In genomic region chr16:14405611-14406537, GRCh38 we compare ENCODE assay signal across 1 cellular context.
A peak's percentile ranks its signal among the peaks of the same experiment; 100 is the strongest.
TF ChIP-seq lines count a peak whose summit lies in the region.

No MANE protein-coding gene starts in this region.

TF ChIP-seq in HepG2, 621 proteins besides CTCF, POLR2A, EP300 and RAD21 (continued from another document and continues in another):
- peak; percentile 83; the same call in 1 of the 2 replicates for TF ChIP-seq ZNF142 (CRISPR knock-in tag; IDR thresholded peaks at IDR 0.05)
- peak; percentile 63; the same call in 1 of the 2 replicates for TF ChIP-seq ZNF761 (CRISPR knock-in tag; conservative IDR thresholded peaks at IDR 0.05)
- TF ChIP-seq ZNF256 (CRISPR knock-in tag; conservative IDR thresholded peaks at IDR 0.05): peak; percentile 96
- 0 out of 2 replicates have a peak, but pooled peaks have one; percentile 9 for TF ChIP-seq ZBTB33 (CRISPR knock-in tag; IDR thresholded peaks at IDR 0.05)
- TF ChIP-seq, protein P1, sequence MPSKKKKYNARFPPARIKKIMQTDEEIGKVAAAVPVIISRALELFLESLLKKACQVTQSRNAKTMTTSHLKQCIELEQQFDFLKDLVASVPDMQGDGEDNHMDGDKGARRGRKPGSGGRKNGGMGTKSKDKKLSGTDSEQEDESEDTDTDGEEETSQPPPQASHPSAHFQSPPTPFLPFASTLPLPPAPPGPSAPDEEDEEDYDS (CRISPR knock-in tag; IDR thresholded peaks at IDR 0.05): peak; percentile 68
- TF ChIP-seq NFIB (CRISPR knock-in tag; IDR thresholded peaks at IDR 0.05; ENCODE audit: borderline replicate concordance): 0 out of 2 replicates have a peak, but pooled peaks have one; percentile 29
- TF ChIP-seq ZFX (CRISPR knock-in tag; IDR thresholded peaks at IDR 0.05; ENCODE audit: low read depth): peak; percentile 99
- TF ChIP-seq, protein P2, sequence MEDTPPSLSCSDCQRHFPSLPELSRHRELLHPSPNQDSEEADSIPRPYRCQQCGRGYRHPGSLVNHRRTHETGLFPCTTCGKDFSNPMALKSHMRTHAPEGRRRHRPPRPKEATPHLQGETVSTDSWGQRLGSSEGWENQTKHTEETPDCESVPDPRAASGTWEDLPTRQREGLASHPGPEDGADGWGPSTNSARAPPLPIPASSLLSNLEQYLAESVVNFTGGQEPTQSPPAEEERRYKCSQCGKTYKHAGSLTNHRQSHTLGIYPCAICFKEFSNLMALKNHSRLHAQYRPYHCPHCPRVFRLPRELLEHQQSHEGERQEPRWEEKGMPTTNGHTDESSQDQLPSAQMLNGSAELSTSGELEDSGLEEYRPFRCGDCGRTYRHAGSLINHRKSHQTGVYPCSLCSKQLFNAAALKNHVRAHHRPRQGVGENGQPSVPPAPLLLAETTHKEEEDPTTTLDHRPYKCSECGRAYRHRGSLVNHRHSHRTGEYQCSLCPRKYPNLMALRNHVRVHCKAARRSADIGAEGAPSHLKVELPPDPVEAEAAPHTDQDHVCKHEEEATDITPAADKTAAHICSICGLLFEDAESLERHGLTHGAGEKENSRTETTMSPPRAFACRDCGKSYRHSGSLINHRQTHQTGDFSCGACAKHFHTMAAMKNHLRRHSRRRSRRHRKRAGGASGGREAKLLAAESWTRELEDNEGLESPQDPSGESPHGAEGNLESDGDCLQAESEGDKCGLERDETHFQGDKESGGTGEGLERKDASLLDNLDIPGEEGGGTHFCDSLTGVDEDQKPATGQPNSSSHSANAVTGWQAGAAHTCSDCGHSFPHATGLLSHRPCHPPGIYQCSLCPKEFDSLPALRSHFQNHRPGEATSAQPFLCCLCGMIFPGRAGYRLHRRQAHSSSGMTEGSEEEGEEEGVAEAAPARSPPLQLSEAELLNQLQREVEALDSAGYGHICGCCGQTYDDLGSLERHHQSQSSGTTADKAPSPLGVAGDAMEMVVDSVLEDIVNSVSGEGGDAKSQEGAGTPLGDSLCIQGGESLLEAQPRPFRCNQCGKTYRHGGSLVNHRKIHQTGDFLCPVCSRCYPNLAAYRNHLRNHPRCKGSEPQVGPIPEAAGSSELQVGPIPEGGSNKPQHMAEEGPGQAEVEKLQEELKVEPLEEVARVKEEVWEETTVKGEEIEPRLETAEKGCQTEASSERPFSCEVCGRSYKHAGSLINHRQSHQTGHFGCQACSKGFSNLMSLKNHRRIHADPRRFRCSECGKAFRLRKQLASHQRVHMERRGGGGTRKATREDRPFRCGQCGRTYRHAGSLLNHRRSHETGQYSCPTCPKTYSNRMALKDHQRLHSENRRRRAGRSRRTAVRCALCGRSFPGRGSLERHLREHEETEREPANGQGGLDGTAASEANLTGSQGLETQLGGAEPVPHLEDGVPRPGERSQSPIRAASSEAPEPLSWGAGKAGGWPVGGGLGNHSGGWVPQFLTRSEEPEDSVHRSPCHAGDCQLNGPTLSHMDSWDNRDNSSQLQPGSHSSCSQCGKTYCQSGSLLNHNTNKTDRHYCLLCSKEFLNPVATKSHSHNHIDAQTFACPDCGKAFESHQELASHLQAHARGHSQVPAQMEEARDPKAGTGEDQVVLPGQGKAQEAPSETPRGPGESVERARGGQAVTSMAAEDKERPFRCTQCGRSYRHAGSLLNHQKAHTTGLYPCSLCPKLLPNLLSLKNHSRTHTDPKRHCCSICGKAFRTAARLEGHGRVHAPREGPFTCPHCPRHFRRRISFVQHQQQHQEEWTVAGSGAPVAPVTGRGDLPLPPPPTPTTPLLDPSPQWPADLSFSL (CRISPR knock-in tag; IDR thresholded peaks at IDR 0.05): no peak
- peak; percentile 86; the same call in 1 of the 2 replicates for TF ChIP-seq ZNF451 (CRISPR knock-in tag; IDR thresholded peaks at IDR 0.05)
- peak; percentile 92; the same call in 1 of the 2 replicates for TF ChIP-seq ZNF776 (CRISPR knock-in tag; IDR thresholded peaks at IDR 0.05)
- 0 out of 2 replicates have a peak, but pooled peaks have one; percentile 48 for TF ChIP-seq CBFB (CRISPR knock-in tag; IDR thresholded peaks at IDR 0.05)
- TF ChIP-seq, protein P3, sequence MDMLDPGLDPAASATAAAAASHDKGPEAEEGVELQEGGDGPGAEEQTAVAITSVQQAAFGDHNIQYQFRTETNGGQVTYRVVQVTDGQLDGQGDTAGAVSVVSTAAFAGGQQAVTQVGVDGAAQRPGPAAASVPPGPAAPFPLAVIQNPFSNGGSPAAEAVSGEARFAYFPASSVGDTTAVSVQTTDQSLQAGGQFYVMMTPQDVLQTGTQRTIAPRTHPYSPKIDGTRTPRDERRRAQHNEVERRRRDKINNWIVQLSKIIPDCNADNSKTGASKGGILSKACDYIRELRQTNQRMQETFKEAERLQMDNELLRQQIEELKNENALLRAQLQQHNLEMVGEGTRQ (IDR thresholded peaks at IDR 0.05; ENCODE audit: low read depth, low read length): peak; percentile 46
- TF ChIP-seq, protein P3 (CRISPR knock-in tag; IDR thresholded peaks at IDR 0.05; ENCODE audit: borderline replicate concordance): peak; percentile 81
- TF ChIP-seq ZFP36L2 (CRISPR knock-in tag; IDR thresholded peaks at IDR 0.05): 0 out of 2 replicates have a peak, but pooled peaks have one; percentile 35
- TF ChIP-seq, protein P4, sequence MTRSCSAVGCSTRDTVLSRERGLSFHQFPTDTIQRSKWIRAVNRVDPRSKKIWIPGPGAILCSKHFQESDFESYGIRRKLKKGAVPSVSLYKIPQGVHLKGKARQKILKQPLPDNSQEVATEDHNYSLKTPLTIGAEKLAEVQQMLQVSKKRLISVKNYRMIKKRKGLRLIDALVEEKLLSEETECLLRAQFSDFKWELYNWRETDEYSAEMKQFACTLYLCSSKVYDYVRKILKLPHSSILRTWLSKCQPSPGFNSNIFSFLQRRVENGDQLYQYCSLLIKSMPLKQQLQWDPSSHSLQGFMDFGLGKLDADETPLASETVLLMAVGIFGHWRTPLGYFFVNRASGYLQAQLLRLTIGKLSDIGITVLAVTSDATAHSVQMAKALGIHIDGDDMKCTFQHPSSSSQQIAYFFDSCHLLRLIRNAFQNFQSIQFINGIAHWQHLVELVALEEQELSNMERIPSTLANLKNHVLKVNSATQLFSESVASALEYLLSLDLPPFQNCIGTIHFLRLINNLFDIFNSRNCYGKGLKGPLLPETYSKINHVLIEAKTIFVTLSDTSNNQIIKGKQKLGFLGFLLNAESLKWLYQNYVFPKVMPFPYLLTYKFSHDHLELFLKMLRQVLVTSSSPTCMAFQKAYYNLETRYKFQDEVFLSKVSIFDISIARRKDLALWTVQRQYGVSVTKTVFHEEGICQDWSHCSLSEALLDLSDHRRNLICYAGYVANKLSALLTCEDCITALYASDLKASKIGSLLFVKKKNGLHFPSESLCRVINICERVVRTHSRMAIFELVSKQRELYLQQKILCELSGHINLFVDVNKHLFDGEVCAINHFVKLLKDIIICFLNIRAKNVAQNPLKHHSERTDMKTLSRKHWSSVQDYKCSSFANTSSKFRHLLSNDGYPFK (CRISPR knock-in tag; IDR thresholded peaks at IDR 0.05; ENCODE audit: borderline replicate concordance): peak; percentile 79
- peak; percentile 84 for TF ChIP-seq ZNF317 (CRISPR knock-in tag; IDR thresholded peaks at IDR 0.05)
- peak; percentile 67; the same call in 1 of the 2 replicates for TF ChIP-seq GATA4 (IDR thresholded peaks at IDR 0.05; ENCODE audit: borderline replicate concordance, low read depth)
- TF ChIP-seq RXRB (CRISPR knock-in tag; IDR thresholded peaks at IDR 0.05; ENCODE audit: borderline replicate concordance): peak; percentile 50
- TF ChIP-seq, protein P5, sequence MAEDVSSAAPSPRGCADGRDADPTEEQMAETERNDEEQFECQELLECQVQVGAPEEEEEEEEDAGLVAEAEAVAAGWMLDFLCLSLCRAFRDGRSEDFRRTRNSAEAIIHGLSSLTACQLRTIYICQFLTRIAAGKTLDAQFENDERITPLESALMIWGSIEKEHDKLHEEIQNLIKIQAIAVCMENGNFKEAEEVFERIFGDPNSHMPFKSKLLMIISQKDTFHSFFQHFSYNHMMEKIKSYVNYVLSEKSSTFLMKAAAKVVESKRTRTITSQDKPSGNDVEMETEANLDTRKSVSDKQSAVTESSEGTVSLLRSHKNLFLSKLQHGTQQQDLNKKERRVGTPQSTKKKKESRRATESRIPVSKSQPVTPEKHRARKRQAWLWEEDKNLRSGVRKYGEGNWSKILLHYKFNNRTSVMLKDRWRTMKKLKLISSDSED (CRISPR knock-in tag; IDR thresholded peaks at IDR 0.05): no peak
- TF ChIP-seq, protein P6, sequence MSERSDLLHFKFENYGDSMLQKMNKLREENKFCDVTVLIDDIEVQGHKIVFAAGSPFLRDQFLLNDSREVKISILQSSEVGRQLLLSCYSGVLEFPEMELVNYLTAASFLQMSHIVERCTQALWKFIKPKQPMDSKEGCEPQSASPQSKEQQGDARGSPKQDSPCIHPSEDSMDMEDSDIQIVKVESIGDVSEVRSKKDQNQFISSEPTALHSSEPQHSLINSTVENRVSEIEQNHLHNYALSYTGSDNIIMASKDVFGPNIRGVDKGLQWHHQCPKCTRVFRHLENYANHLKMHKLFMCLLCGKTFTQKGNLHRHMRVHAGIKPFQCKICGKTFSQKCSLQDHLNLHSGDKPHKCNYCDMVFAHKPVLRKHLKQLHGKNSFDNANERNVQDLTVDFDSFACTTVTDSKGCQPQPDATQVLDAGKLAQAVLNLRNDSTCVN (CRISPR knock-in tag; IDR thresholded peaks at IDR 0.05; ENCODE audit: borderline replicate concordance): 0 out of 2 replicates have a peak, but pooled peaks have one; percentile 32
- peak; percentile 78 for TF ChIP-seq ZNF781 (CRISPR knock-in tag; IDR thresholded peaks at IDR 0.05; ENCODE audit: borderline replicate concordance, not compliant biosample characterization)
- peak; percentile 56 for TF ChIP-seq MED8 (CRISPR knock-in tag; IDR thresholded peaks at IDR 0.05; ENCODE audit: insufficient replicate concordance)
